ENCODE assay signal across 9 cellular contexts in the genomic region with DNA sequence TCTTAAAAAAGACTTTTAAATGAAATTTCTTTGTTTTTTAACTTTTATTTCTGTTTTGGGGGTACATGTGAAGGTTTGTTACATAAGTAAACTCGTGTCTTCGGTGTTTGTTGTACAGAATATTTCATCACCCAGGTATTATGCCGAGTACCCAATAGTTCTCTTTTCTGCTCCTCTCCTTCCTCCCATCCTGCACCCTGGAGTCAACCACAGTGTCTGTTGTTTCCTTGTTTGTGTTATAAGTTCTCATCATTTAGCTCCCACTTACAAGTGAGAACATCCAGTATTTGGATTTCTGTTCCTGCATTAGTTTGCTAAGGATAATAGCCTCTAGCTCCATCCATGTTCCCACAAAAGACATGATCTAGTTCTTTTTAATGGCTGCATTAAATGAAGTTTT. TPM values are rescaled to one million over a fixed set of nuclear protein-coding genes. Genes with fewer than 3 reads are reported as not detected.
A peak's percentile ranks its signal among the peaks of the same experiment; 100 is the strongest.
DNase-seq lines count a peak whose midpoint lies in the region; ATAC-seq and TF ChIP-seq lines count a peak whose summit lies in the region.
"Had no signal": no experiment of that assay in that cellular context is flagged by ENCODE, and none has a peak within 500 bp of the region (broad histone marks: within the 10 kb centered on the region; RNA-seq: fewer than 3 reads in every experiment).

No MANE protein-coding gene starts in this region.

- H3K4me1 ChIP-seq in OCI-LY3 (ENCODE audit: low read length) = peaks cover 47% of the 10 kb centered on the region
- no peaks in the 10 kb centered on the region for H3K4me1 ChIP-seq in endodermal cell (ENCODE audit: control insufficient read depth, insufficient read depth, low read length)
- H3K4me1 ChIP-seq in stomach = peaks cover 27 to 69% (median 64%) of the 10 kb centered on the region in 4 donors

- peaks cover 23% of the 10 kb centered on the region for H3K36me3 Mint-ChIP-seq in activated CD8-positive, alpha-beta memory T cell treated with anti-CD3 and anti-CD28 coated beads, Interleukin-2, amount 10 ng/mL, durations not matched to agents 7 days and 5 days
- H3K36me3 Mint-ChIP-seq in endodermal cell (ENCODE audit: low read depth) = peaks cover 27% of the 10 kb centered on the region
- H3K36me3 Mint-ChIP-seq in activated T-helper 2 cell treated with anti-CD3 and anti-CD28 coated beads, Interferon-gamma antibody, Interleukin-2, Interleukin-4, amounts not matched to agents 10 μg/mL and 5 μg/mL and 100 μg/mL, durations not matched to agents 14 hours and 24 hours and 36 hours (ENCODE audit: low read depth) = peaks cover 29% of the 10 kb centered on the region

- H3K27ac Mint-ChIP-seq in activated CD8-positive, alpha-beta memory T cell treated with anti-CD3 and anti-CD28 coated beads, Interleukin-2, amount 10 ng/mL, durations not matched to agents 7 days and 5 days = no peak overlapping the region
- H3K27ac Mint-ChIP-seq in endodermal cell = peak overlapping the region; percentile 6
- no peak overlapping the region for H3K27ac Mint-ChIP-seq in activated T-helper 2 cell treated with anti-CD3 and anti-CD28 coated beads, Interferon-gamma antibody, Interleukin-2, Interleukin-4, amounts not matched to agents 10 μg/mL and 5 μg/mL and 100 μg/mL, durations not matched to agents 14 hours and 24 hours and 36 hours

- H3K4me3 ChIP-seq in OCI-LY3 (ENCODE audit: low read length) (peak overlapping the region; percentile 83; the same call in 1 of the 2 replicates), endodermal cell (ENCODE audit: low read length) (no peak overlapping the region), stomach (no peak overlapping the region)

- WGBS in endodermal cell (ENCODE audit: insufficient coverage in 1 of 2, insufficient read length in 1 of 2), 2 experiments = 88 to 100% methylated on average over 2 to 3 of the region's 3 CpGs
- 39 to 59% (median 42%) methylated on average over 3 of the region's 3 CpGs for WGBS in stomach, 5 donors

- ATAC-seq in activated CD8-positive, alpha-beta memory T cell treated with anti-CD3 and anti-CD28 coated beads, Interleukin-2, amount 10 ng/mL, durations not matched to agents 7 days and 5 days = no peak
- ATAC-seq in GM19467 (IDR thresholded peaks at IDR 0.05; ENCODE audit: unreplicated experiment) = no peak

- H3K9me3 Mint-ChIP-seq in activated CD8-positive, alpha-beta memory T cell treated with anti-CD3 and anti-CD28 coated beads, Interleukin-2, amount 10 ng/mL, durations not matched to agents 7 days and 5 days (ENCODE audit: low read depth) = no peaks in the 10 kb centered on the region
- no peaks in the 10 kb centered on the region for H3K9me3 Mint-ChIP-seq in endodermal cell
- no peaks in the 10 kb centered on the region for H3K9me3 Mint-ChIP-seq in activated T-helper 2 cell treated with anti-CD3 and anti-CD28 coated beads, Interferon-gamma antibody, Interleukin-2, Interleukin-4, amounts not matched to agents 10 μg/mL and 5 μg/mL and 100 μg/mL, durations not matched to agents 14 hours and 24 hours and 36 hours

- peaks cover 31% of the 10 kb centered on the region for H3K27me3 Mint-ChIP-seq in activated CD8-positive, alpha-beta memory T cell treated with anti-CD3 and anti-CD28 coated beads, Interleukin-2, amount 10 ng/mL, durations not matched to agents 7 days and 5 days
- H3K27me3 Mint-ChIP-seq in endodermal cell (ENCODE audit: insufficient read depth) = peaks cover 2% of the 10 kb centered on the region
- H3K27me3 Mint-ChIP-seq in activated T-helper 2 cell treated with anti-CD3 and anti-CD28 coated beads, Interferon-gamma antibody, Interleukin-2, Interleukin-4, amounts not matched to agents 10 μg/mL and 5 μg/mL and 100 μg/mL, durations not matched to agents 14 hours and 24 hours and 36 hours (ENCODE audit: low read depth) = peaks cover 19% of the 10 kb centered on the region

- TF ChIP-seq EP300 in stomach (IDR thresholded peaks at IDR 0.05) = no peak

- H3K27me3 ChIP-seq in OCI-LY3 (ENCODE audit: low read depth, low read length) = peaks cover 35% of the 10 kb centered on the region
- no peaks in the 10 kb centered on the region for H3K27me3 ChIP-seq in endodermal cell (ENCODE audit: control insufficient read depth, insufficient read depth, low read length, poor library complexity, severe bottlenecking)
- H3K27me3 ChIP-seq in stomach = peaks cover 0 to 21% (median 0%) of the 10 kb centered on the region in 3 donors

- CTCF ChIA-PET in activated CD8-positive, alpha-beta memory T cell treated with anti-CD3 and anti-CD28 coated beads, Interleukin-2, amount 10 ng/mL, durations not matched to agents 7 days and 5 days (lab: Charles Lee) = interaction anchor here (1.1 to 3.3 kb wide), 6 partner anchors 8 to 68 kb away, joined by 3 to 22 read pairs (median 14); a partner anchor contains a TSS

- H3K27ac ChIP-seq in OCI-LY3 (ENCODE audit: low read length) = no peak overlapping the region
- no peak overlapping the region for H3K27ac ChIP-seq in endodermal cell (ENCODE audit: low read depth, low read length)
- H3K27ac ChIP-seq in stomach = peak overlapping the region in 4 of 5 donors; percentile 13 to 99 (median 98)

- no peak overlapping the region for H3K9ac ChIP-seq in OCI-LY3 (ENCODE audit: low read length)
- H3K9ac ChIP-seq in endodermal cell (ENCODE audit: extremely low read depth, low read length, poor library complexity, severe bottlenecking) = no peak overlapping the region

- peak overlapping the region; percentile 88 for H3K4me3 Mint-ChIP-seq in activated CD8-positive, alpha-beta memory T cell treated with anti-CD3 and anti-CD28 coated beads, Interleukin-2, amount 10 ng/mL, durations not matched to agents 7 days and 5 days
- peak overlapping the region; percentile 86 for H3K4me3 Mint-ChIP-seq in endodermal cell
- no peak overlapping the region for H3K4me3 Mint-ChIP-seq in activated T-helper 2 cell treated with anti-CD3 and anti-CD28 coated beads, Interferon-gamma antibody, Interleukin-2, Interleukin-4, amounts not matched to agents 10 μg/mL and 5 μg/mL and 100 μg/mL, durations not matched to agents 14 hours and 24 hours and 36 hours (ENCODE audit: low read depth)

- peaks cover 12% of the 10 kb centered on the region for H4K20me1 ChIP-seq in OCI-LY3 (ENCODE audit: insufficient read depth, low read length)

- H3K36me3 ChIP-seq in OCI-LY3 (replicated peaks; ENCODE audit: low read depth, low read length) (peaks cover 28% of the 10 kb centered on the region), endodermal cell (ENCODE audit: control insufficient read depth, insufficient read depth, low read length) (peaks cover 26% of the 10 kb centered on the region), stomach (peaks cover 8 to 23% (median 22%) of the 10 kb centered on the region in 4 donors)

- no peak overlapping the region for H2AFZ ChIP-seq in OCI-LY3 (ENCODE audit: low read depth, low read length)

- H3K79me2 ChIP-seq in OCI-LY3 (ENCODE audit: low read length) = peaks cover 43% of the 10 kb centered on the region

- no peak for TF ChIP-seq CTCF in OCI-LY3 (IDR thresholded peaks at IDR 0.05; ENCODE audit: low read depth, low read length)
- no peak for TF ChIP-seq CTCF in endodermal cell (conservative IDR thresholded peaks at IDR 0.05)
- TF ChIP-seq CTCF in stomach (IDR thresholded peaks at IDR 0.05) = no peak

- TF ChIP-seq POLR2A in stomach (IDR thresholded peaks at IDR 0.05) = no peak

- peaks cover 47% of the 10 kb centered on the region for H3K4me1 Mint-ChIP-seq in activated CD8-positive, alpha-beta memory T cell treated with anti-CD3 and anti-CD28 coated beads, Interleukin-2, amount 10 ng/mL, durations not matched to agents 7 days and 5 days
- peaks cover 44% of the 10 kb centered on the region for H3K4me1 Mint-ChIP-seq in endodermal cell
- H3K4me1 Mint-ChIP-seq in activated T-helper 2 cell treated with anti-CD3 and anti-CD28 coated beads, Interferon-gamma antibody, Interleukin-2, Interleukin-4, amounts not matched to agents 10 μg/mL and 5 μg/mL and 100 μg/mL, durations not matched to agents 14 hours and 24 hours and 36 hours (ENCODE audit: low read depth) = peaks cover 30% of the 10 kb centered on the region

- peaks cover 7% of the 10 kb centered on the region; the same call in 1 of the 2 replicates for H3K9me3 ChIP-seq in OCI-LY3 (ENCODE audit: insufficient read depth, low read length)
- H3K9me3 ChIP-seq in endodermal cell (ENCODE audit: control insufficient read depth, low read length) = no peaks in the 10 kb centered on the region
- H3K9me3 ChIP-seq in stomach = no peaks in the 10 kb centered on the region

- DNase-seq in activated CD8-positive, alpha-beta memory T cell treated with anti-CD3 and anti-CD28 coated beads, Interleukin-2, amount 10 ng/mL, durations not matched to agents 7 days and 5 days = no peak
- no peak for DNase-seq in activated CD8-positive, alpha-beta memory T cell treated with anti-CD3 and anti-CD28 coated beads for 24 hours
- DNase-seq in endodermal cell (no peak), stomach (no peak), cerebellar nuclear complex (lab: John Stamatoyannopoulos, UW) (no peak)
- no peak for DNase-seq in activated T-helper 2 cell treated with anti-CD3 and anti-CD28 coated beads, Interferon-gamma antibody, Interleukin-2, Interleukin-4, amounts not matched to agents 10 μg/mL and 5 μg/mL and 100 μg/mL, durations not matched to agents 14 hours and 24 hours and 36 hours (ENCODE audit: low spot score)

- peak overlapping the region; percentile 75 for H3K4me2 ChIP-seq in OCI-LY3 (ENCODE audit: low read length)

- intact Hi-C loops in stomach (cut with DNase I; ENCODE audit: low total_unique reads) = no loop called here
- intact Hi-C loops in activated T-helper 2 cell treated with anti-CD3 and anti-CD28 coated beads, Interferon-gamma antibody, Interleukin-2, Interleukin-4, amounts not matched to agents 10 μg/mL and 5 μg/mL and 100 μg/mL, durations not matched to agents 14 hours and 24 hours and 36 hours (cut with micrococcal nuclease) = loop anchor here (2.0 kb wide), 1 partner anchor 73 kb away; a partner anchor contains a TSS

RNA-seq across cellular contexts. Expression of a gene that starts 1.6 kb away (rescaled TPM):
- total RNA-seq in activated CD8-positive, alpha-beta memory T cell treated with anti-CD3 and anti-CD28 coated beads, Interleukin-2, amount 10 ng/mL, durations not matched to agents 7 days and 5 days = 100 to 1,000 TPM; 339 to 406 TPM
- total RNA-seq in endodermal cell (1,000 to 10,000 TPM; 1,359 to 1,473 TPM), stomach (100 to 1,000 TPM; 393 to 726 (median 523) TPM)
- polyA plus RNA-seq in endodermal cell (2013, experiment 1 of 2) = 860 TPM
- 803 TPM for polyA plus RNA-seq in endodermal cell (2013, experiment 2 of 2)
- 1,000 to 10,000 TPM in 2 of 3 donors, 100 to 1,000 TPM in 1; 670 to 2,840 (median 1,703) TPM for polyA plus RNA-seq in stomach
- 339 and 344 TPM in 2 replicates for total RNA-seq in activated T-helper 2 cell treated with anti-CD3 and anti-CD28 coated beads, Interferon-gamma antibody, Interleukin-2, Interleukin-4, amounts not matched to agents 10 μg/mL and 5 μg/mL and 100 μg/mL, durations not matched to agents 14 hours and 24 hours and 36 hours

RNA-seq across cellular contexts. Expression of a gene that starts 24.7 kb away (rescaled TPM):
- 100 to 1,000 TPM; 239 to 252 TPM for total RNA-seq in activated CD8-positive, alpha-beta memory T cell treated with anti-CD3 and anti-CD28 coated beads, Interleukin-2, amount 10 ng/mL, durations not matched to agents 7 days and 5 days
- total RNA-seq in endodermal cell (100 to 1,000 TPM; 135 to 160 TPM), stomach (100 to 1,000 TPM; 186 to 806 (median 497) TPM)
- 138 TPM for polyA plus RNA-seq in endodermal cell (2013, experiment 1 of 2)
- 109 TPM for polyA plus RNA-seq in endodermal cell (2013, experiment 2 of 2)
- 100 to 1,000 TPM; 148 to 193 (median 181) TPM for polyA plus RNA-seq in stomach
- total RNA-seq in activated T-helper 2 cell treated with anti-CD3 and anti-CD28 coated beads, Interferon-gamma antibody, Interleukin-2, Interleukin-4, amounts not matched to agents 10 μg/mL and 5 μg/mL and 100 μg/mL, durations not matched to agents 14 hours and 24 hours and 36 hours = 237 and 242 TPM in 2 replicates

RNA-seq across cellular contexts. Expression of a gene that starts 47.7 kb away (rescaled TPM):
- total RNA-seq in activated CD8-positive, alpha-beta memory T cell treated with anti-CD3 and anti-CD28 coated beads, Interleukin-2, amount 10 ng/mL, durations not matched to agents 7 days and 5 days = 10 to 100 TPM; 15.3 to 16.7 TPM
- total RNA-seq in endodermal cell (10 to 100 TPM in 1 of 2 donors, 1 to 10 TPM in 1; 9.5 to 13.1 TPM), stomach (100 to 1,000 TPM in 1 of 5 donors, 1 to 10 TPM in 2, not detected in 2; 4.6 to 333 (median 8.8) TPM)
- polyA plus RNA-seq in endodermal cell (2013, experiment 1 of 2) = 13.6 TPM
- polyA plus RNA-seq in endodermal cell (2013, experiment 2 of 2) = 13.4 TPM
- polyA plus RNA-seq in stomach = 10 to 100 TPM; 15.0 to 41.0 (median 19.5) TPM
- 22.2 and 27.9 TPM in 2 replicates for total RNA-seq in activated T-helper 2 cell treated with anti-CD3 and anti-CD28 coated beads, Interferon-gamma antibody, Interleukin-2, Interleukin-4, amounts not matched to agents 10 μg/mL and 5 μg/mL and 100 μg/mL, durations not matched to agents 14 hours and 24 hours and 36 hours

RNA-seq across cellular contexts. Expression of a gene that starts 57.5 kb away (rescaled TPM):
- not detected for total RNA-seq in activated CD8-positive, alpha-beta memory T cell treated with anti-CD3 and anti-CD28 coated beads, Interleukin-2, amount 10 ng/mL, durations not matched to agents 7 days and 5 days
- total RNA-seq in endodermal cell (not detected), stomach (not detected)
- polyA plus RNA-seq in endodermal cell (2013, experiment 1 of 2) = 1.7 TPM
- polyA plus RNA-seq in endodermal cell (2013, experiment 2 of 2) = 1.7 TPM
- not detected for polyA plus RNA-seq in stomach
- total RNA-seq in activated T-helper 2 cell treated with anti-CD3 and anti-CD28 coated beads, Interferon-gamma antibody, Interleukin-2, Interleukin-4, amounts not matched to agents 10 μg/mL and 5 μg/mL and 100 μg/mL, durations not matched to agents 14 hours and 24 hours and 36 hours = not detected in 2 replicates
- total RNA-seq: osteoblast had no signal

RNA-seq across cellular contexts. Expression of a gene that starts 58.8 kb away (rescaled TPM):
- not detected for total RNA-seq in activated CD8-positive, alpha-beta memory T cell treated with anti-CD3 and anti-CD28 coated beads, Interleukin-2, amount 10 ng/mL, durations not matched to agents 7 days and 5 days
- total RNA-seq in endodermal cell = not detected
- not detected for polyA plus RNA-seq in endodermal cell (2013, experiment 1 of 2)
- not detected for polyA plus RNA-seq in endodermal cell (2013, experiment 2 of 2)
- not detected for total RNA-seq in stomach
- not detected for polyA plus RNA-seq in stomach
- total RNA-seq in activated T-helper 2 cell treated with anti-CD3 and anti-CD28 coated beads, Interferon-gamma antibody, Interleukin-2, Interleukin-4, amounts not matched to agents 10 μg/mL and 5 μg/mL and 100 μg/mL, durations not matched to agents 14 hours and 24 hours and 36 hours = not detected in 2 replicates
- total RNA-seq: osteoblast had no signal

Comparison
In these comparisons a context has a peak if more than half of its experiments do, and no peak if none do; other contexts are left out.
1. H3K27ac ChIP-seq: peak in stomach (4 of 5); none in OCI-LY3 (single experiment) and endodermal cell (single experiment).